ENCODE assay signal across 1 cellular context in genomic region chr22:27666272-27666997, GRCh38.
TF ChIP-seq lines count a peak whose summit lies in the region.

No MANE protein-coding gene starts in this region.

TF ChIP-seq in H1, 55 proteins besides CTCF, POLR2A, EP300 and RAD21:
- TF ChIP-seq, protein P1, sequence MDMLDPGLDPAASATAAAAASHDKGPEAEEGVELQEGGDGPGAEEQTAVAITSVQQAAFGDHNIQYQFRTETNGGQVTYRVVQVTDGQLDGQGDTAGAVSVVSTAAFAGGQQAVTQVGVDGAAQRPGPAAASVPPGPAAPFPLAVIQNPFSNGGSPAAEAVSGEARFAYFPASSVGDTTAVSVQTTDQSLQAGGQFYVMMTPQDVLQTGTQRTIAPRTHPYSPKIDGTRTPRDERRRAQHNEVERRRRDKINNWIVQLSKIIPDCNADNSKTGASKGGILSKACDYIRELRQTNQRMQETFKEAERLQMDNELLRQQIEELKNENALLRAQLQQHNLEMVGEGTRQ (IDR thresholded peaks at IDR 0.05; ENCODE audit: low read length) = peak; percentile 32; the same call in 1 of the 2 replicates
- TF ChIP-seq KDM1A (IDR thresholded peaks at IDR 0.05; ENCODE audit: borderline replicate concordance, low read length) = peak; percentile 38; the same call in 1 of the 2 replicates
- TF ChIP-seq HDAC2 (IDR thresholded peaks at IDR 0.05; ENCODE audit: borderline replicate concordance in 1 of 2, low read depth in 2 of 2, low read length in 2 of 2) = 0 out of 4 replicates have a peak, but pooled peaks of 1 of the 2 experiments have one; percentile 39
- TF ChIP-seq, protein P2, sequence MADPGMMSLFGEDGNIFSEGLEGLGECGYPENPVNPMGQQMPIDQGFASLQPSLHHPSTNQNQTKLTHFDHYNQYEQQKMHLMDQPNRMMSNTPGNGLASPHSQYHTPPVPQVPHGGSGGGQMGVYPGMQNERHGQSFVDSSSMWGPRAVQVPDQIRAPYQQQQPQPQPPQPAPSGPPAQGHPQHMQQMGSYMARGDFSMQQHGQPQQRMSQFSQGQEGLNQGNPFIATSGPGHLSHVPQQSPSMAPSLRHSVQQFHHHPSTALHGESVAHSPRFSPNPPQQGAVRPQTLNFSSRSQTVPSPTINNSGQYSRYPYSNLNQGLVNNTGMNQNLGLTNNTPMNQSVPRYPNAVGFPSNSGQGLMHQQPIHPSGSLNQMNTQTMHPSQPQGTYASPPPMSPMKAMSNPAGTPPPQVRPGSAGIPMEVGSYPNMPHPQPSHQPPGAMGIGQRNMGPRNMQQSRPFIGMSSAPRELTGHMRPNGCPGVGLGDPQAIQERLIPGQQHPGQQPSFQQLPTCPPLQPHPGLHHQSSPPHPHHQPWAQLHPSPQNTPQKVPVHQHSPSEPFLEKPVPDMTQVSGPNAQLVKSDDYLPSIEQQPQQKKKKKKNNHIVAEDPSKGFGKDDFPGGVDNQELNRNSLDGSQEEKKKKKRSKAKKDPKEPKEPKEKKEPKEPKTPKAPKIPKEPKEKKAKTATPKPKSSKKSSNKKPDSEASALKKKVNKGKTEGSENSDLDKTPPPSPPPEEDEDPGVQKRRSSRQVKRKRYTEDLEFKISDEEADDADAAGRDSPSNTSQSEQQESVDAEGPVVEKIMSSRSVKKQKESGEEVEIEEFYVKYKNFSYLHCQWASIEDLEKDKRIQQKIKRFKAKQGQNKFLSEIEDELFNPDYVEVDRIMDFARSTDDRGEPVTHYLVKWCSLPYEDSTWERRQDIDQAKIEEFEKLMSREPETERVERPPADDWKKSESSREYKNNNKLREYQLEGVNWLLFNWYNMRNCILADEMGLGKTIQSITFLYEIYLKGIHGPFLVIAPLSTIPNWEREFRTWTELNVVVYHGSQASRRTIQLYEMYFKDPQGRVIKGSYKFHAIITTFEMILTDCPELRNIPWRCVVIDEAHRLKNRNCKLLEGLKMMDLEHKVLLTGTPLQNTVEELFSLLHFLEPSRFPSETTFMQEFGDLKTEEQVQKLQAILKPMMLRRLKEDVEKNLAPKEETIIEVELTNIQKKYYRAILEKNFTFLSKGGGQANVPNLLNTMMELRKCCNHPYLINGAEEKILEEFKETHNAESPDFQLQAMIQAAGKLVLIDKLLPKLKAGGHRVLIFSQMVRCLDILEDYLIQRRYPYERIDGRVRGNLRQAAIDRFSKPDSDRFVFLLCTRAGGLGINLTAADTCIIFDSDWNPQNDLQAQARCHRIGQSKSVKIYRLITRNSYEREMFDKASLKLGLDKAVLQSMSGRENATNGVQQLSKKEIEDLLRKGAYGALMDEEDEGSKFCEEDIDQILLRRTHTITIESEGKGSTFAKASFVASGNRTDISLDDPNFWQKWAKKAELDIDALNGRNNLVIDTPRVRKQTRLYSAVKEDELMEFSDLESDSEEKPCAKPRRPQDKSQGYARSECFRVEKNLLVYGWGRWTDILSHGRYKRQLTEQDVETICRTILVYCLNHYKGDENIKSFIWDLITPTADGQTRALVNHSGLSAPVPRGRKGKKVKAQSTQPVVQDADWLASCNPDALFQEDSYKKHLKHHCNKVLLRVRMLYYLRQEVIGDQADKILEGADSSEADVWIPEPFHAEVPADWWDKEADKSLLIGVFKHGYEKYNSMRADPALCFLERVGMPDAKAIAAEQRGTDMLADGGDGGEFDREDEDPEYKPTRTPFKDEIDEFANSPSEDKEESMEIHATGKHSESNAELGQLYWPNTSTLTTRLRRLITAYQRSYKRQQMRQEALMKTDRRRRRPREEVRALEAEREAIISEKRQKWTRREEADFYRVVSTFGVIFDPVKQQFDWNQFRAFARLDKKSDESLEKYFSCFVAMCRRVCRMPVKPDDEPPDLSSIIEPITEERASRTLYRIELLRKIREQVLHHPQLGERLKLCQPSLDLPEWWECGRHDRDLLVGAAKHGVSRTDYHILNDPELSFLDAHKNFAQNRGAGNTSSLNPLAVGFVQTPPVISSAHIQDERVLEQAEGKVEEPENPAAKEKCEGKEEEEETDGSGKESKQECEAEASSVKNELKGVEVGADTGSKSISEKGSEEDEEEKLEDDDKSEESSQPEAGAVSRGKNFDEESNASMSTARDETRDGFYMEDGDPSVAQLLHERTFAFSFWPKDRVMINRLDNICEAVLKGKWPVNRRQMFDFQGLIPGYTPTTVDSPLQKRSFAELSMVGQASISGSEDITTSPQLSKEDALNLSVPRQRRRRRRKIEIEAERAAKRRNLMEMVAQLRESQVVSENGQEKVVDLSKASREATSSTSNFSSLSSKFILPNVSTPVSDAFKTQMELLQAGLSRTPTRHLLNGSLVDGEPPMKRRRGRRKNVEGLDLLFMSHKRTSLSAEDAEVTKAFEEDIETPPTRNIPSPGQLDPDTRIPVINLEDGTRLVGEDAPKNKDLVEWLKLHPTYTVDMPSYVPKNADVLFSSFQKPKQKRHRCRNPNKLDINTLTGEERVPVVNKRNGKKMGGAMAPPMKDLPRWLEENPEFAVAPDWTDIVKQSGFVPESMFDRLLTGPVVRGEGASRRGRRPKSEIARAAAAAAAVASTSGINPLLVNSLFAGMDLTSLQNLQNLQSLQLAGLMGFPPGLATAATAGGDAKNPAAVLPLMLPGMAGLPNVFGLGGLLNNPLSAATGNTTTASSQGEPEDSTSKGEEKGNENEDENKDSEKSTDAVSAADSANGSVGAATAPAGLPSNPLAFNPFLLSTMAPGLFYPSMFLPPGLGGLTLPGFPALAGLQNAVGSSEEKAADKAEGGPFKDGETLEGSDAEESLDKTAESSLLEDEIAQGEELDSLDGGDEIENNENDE (IDR thresholded peaks at IDR 0.05; ENCODE audit: insufficient replicate concordance, low read length) = no peak
